Comparison of ENCODE assay signal across 13 cellular contexts in genomic region chr7:16357474-16357873, GRCh38.
"Had no signal": no experiment of that assay in that cellular context is flagged by ENCODE, and none has a peak within 500 bp of the region (broad histone marks: within the 10 kb centered on the region; RNA-seq: fewer than 3 reads in every experiment).

No MANE protein-coding gene starts in this region.

- H3K27ac ChIP-seq: KMS-11, Peyer's patch, SJCRH30 had no signal

- H3K36me3 ChIP-seq: Peyer's patch, SJCRH30 had no signal

- DNase-seq: Kasumi-1, MV-4-11, NCI-H1048, NCI-H1436 treated with DMSO at 0.1 percent for 48 hours, NCI-H187 treated with DMSO at 0.1 percent for 48 hours, NCI-H2029 treated with DMSO at 0.1 percent for 48 hours, NCI-H510A treated with DMSO at 0.1 percent for 48 hours, NCI-H526, PC-3, Peyer's patch had no signal

- H3K9ac ChIP-seq: KMS-11 had no signal

- H3K27me3 ChIP-seq: Peyer's patch, SJCRH30 had no signal

- H3K4me2 ChIP-seq: KMS-11 had no signal

- H3K4me1 ChIP-seq: Peyer's patch, SJCRH30 had no signal

- H3K4me3 ChIP-seq: K562, Peyer's patch, SJCRH30 had no signal

- H3K9me3 ChIP-seq: Peyer's patch, SJCRH30 had no signal

- ATAC-seq: K562, PC-3 had no signal
